Comparison of ENCODE assay signal across 19 cellular contexts in genomic region chr5:149383399-149383798, GRCh38. TPM values are rescaled to one million over a fixed set of nuclear protein-coding genes. Genes with fewer than 3 reads are reported as not detected.
DNase-seq lines count a peak whose midpoint lies in the region; ATAC-seq, FAIRE-seq and TF ChIP-seq lines count a peak whose summit lies in the region.
"Had no signal": no experiment of that assay in that cellular context is flagged by ENCODE, and none has a peak within 500 bp of the region (broad histone marks: within the 10 kb centered on the region; RNA-seq: fewer than 3 reads in every experiment).

No MANE protein-coding gene starts in this region.

- ATAC-seq in natural killer cell treated with Interleukin-12 subunit alpha and Interleukin-12 subunit beta and Interleukin-15 and Interleukin-18, amount 100 ng/mL, for 72 hours: no peak
- ATAC-seq in HG03045 (IDR thresholded peaks at IDR 0.05; ENCODE audit: unreplicated experiment): no peak

- H3K4me1 Mint-ChIP-seq in natural killer cell treated with Interleukin-12 subunit alpha and Interleukin-12 subunit beta and Interleukin-15 and Interleukin-18, amount 100 ng/mL, for 72 hours (ENCODE audit: low read depth in 2 of 2): peaks cover 0 to 3% of the 10 kb centered on the region in 2 donors
- H3K4me1 Mint-ChIP-seq: activated CD4-positive, alpha-beta T cell treated with anti-CD3 and anti-CD28 coated beads, Interleukin-2, amount 10 ng/mL, durations not matched to agents 7 days and 5 days had no signal

- H3K4me1 ChIP-seq in adipocyte (ENCODE audit: control insufficient read depth, insufficient read depth, low read length) (peaks cover 54% of the 10 kb centered on the region), cardiac muscle cell (ENCODE audit: low read depth) (peaks cover 69% of the 10 kb centered on the region), muscle layer of colon (ENCODE audit: insufficient read depth, low read length) (peaks cover 80% of the 10 kb centered on the region), stomach smooth muscle (ENCODE audit: control insufficient read depth, insufficient read depth, low read length) (peaks cover 92% of the 10 kb centered on the region)

- no peak for FAIRE-seq in HTR-8/SVneo (lab: Jason Lieb, UNC)
- FAIRE-seq: endothelial cell of umbilical vein had no signal

- no peaks in the 10 kb centered on the region for H3K36me3 ChIP-seq in adipocyte (ENCODE audit: control insufficient read depth, insufficient read depth, low read length, severe bottlenecking)
- no peaks in the 10 kb centered on the region for H3K36me3 ChIP-seq in cardiac muscle cell
- no peaks in the 10 kb centered on the region for H3K36me3 ChIP-seq in muscle layer of colon (ENCODE audit: insufficient read depth, low read length)
- H3K36me3 ChIP-seq in stomach smooth muscle (ENCODE audit: control insufficient read depth in 2 of 2, insufficient read depth in 2 of 2, low read length in 2 of 2): no peaks in the 10 kb centered on the region
- H3K36me3 ChIP-seq: SJCRH30 had no signal

- H3K27ac ChIP-seq in cardiac muscle cell (peak overlapping the region; percentile 99), muscle layer of colon (ENCODE audit: low read depth, low read length) (peak overlapping the region; percentile 98), stomach smooth muscle (ENCODE audit: low read length) (peak overlapping the region; percentile 99)
- H3K27ac ChIP-seq: SJCRH30 had no signal

- H3K4me3 ChIP-seq in adipocyte (ENCODE audit: low read length) (no peak overlapping the region), cardiac muscle cell (no peak overlapping the region), muscle layer of colon (ENCODE audit: low read depth in 1 of 2, low read length in 2 of 2) (peak overlapping the region; percentile 22 to 71), stomach smooth muscle (ENCODE audit: low read length in 2 of 2) (peak overlapping the region; percentile 75 to 80)
- H3K4me3 ChIP-seq: SJCRH30 had no signal

- DNase-seq in adipocyte (ENCODE audit: low read depth): no peak
- peak in 1 of 2 donors; percentile 82 for DNase-seq in cardiac muscle cell (ENCODE audit: low read depth in 1 of 2, low spot score in 1 of 2)
- no peak for DNase-seq in OCI-M1 (lab: John Stamatoyannopoulos, UW)
- no peak for DNase-seq in natural killer cell treated with Interleukin-12 subunit alpha and Interleukin-12 subunit beta and Interleukin-15 and Interleukin-18, amount 100 ng/mL, for 72 hours (ENCODE audit: low spot score)
- DNase-seq in HTR-8/SVneo (ENCODE audit: insufficient read length, low spot score): no peak
- DNase-seq: activated CD4-positive, alpha-beta T cell treated with anti-CD3 and anti-CD28 coated beads, Interleukin-2, amount 10 ng/mL, durations not matched to agents 7 days and 5 days; activated naive CD8-positive, alpha-beta T cell treated with anti-CD3 and anti-CD28 coated beads for 36 hours; activated T-cell treated with anti-CD3 and anti-CD28 coated beads, Interleukin-2, amount 50 U/mL, for 24 hours; Caco-2; GDM1; NCI-H1092 treated with DMSO at 0.1 percent for 48 hours; NCI-H226; SJCRH30; stimulated activated CD4-positive, alpha-beta T cell treated with anti-CD3 and anti-CD28 coated beads, Interleukin-12 subunit alpha, Interleukin-12 subunit beta, amount 100 ng/mL, for 4 hours had no signal

- peak overlapping the region; percentile 60 for H3K9ac ChIP-seq in adipocyte (ENCODE audit: low read length)
- peak overlapping the region; percentile 92 for H3K9ac ChIP-seq in muscle layer of colon (ENCODE audit: low read length)
- H3K9ac ChIP-seq in stomach smooth muscle (ENCODE audit: low read length in 2 of 2): peak overlapping the region; percentile 95 to 97

- no peak for TF ChIP-seq CTCF in cardiac muscle cell (IDR thresholded peaks at IDR 0.05; ENCODE audit: low read depth, low read length)

- H3K27me3 ChIP-seq in adipocyte (replicated peaks; ENCODE audit: control insufficient read depth, insufficient read depth, low read length) (peaks cover 3% of the 10 kb centered on the region), cardiac muscle cell (no peaks in the 10 kb centered on the region), muscle layer of colon (ENCODE audit: control insufficient read depth in 1 of 2, insufficient read depth in 2 of 2, low read length in 2 of 2) (no peaks in the 10 kb centered on the region), stomach smooth muscle (ENCODE audit: control insufficient read depth in 1 of 2, insufficient read depth in 2 of 2, low read length in 2 of 2) (no peaks in the 10 kb centered on the region)
- H3K27me3 ChIP-seq: SJCRH30 had no signal

- no peaks in the 10 kb centered on the region for H3K9me3 Mint-ChIP-seq in natural killer cell treated with Interleukin-12 subunit alpha and Interleukin-12 subunit beta and Interleukin-15 and Interleukin-18, amount 100 ng/mL, for 72 hours
- H3K9me3 Mint-ChIP-seq: activated naive CD8-positive, alpha-beta T cell treated with anti-CD3 and anti-CD28 coated beads for 36 hours; activated T-cell treated with anti-CD3 and anti-CD28 coated beads, Interleukin-2, amount 50 U/mL, for 24 hours had no signal

- H3K4me3 Mint-ChIP-seq in natural killer cell treated with Interleukin-12 subunit alpha and Interleukin-12 subunit beta and Interleukin-15 and Interleukin-18, amount 100 ng/mL, for 72 hours: no peak overlapping the region
- H3K4me3 Mint-ChIP-seq: activated CD4-positive, alpha-beta T cell treated with anti-CD3 and anti-CD28 coated beads, Interleukin-2, amount 10 ng/mL, durations not matched to agents 7 days and 5 days; activated naive CD8-positive, alpha-beta T cell treated with anti-CD3 and anti-CD28 coated beads for 36 hours; activated T-cell treated with anti-CD3 and anti-CD28 coated beads, Interleukin-2, amount 50 U/mL, for 24 hours had no signal

- no peaks in the 10 kb centered on the region for H3K36me3 Mint-ChIP-seq in natural killer cell treated with Interleukin-12 subunit alpha and Interleukin-12 subunit beta and Interleukin-15 and Interleukin-18, amount 100 ng/mL, for 72 hours
- H3K36me3 Mint-ChIP-seq: activated naive CD8-positive, alpha-beta T cell treated with anti-CD3 and anti-CD28 coated beads for 36 hours had no signal

- H3K9me3 ChIP-seq in adipocyte (ENCODE audit: control insufficient read depth, low read length) (no peaks in the 10 kb centered on the region), cardiac muscle cell (ENCODE audit: low read depth) (no peaks in the 10 kb centered on the region), muscle layer of colon (ENCODE audit: low read length) (no peaks in the 10 kb centered on the region), stomach smooth muscle (ENCODE audit: control insufficient read depth in 2 of 2, low read length in 2 of 2) (no peaks in the 10 kb centered on the region)
- H3K9me3 ChIP-seq: Caco-2, SJCRH30 had no signal

- no peak overlapping the region for H3K27ac Mint-ChIP-seq in natural killer cell treated with Interleukin-12 subunit alpha and Interleukin-12 subunit beta and Interleukin-15 and Interleukin-18, amount 100 ng/mL, for 72 hours
- H3K27ac Mint-ChIP-seq: activated CD4-positive, alpha-beta T cell treated with anti-CD3 and anti-CD28 coated beads, Interleukin-2, amount 10 ng/mL, durations not matched to agents 7 days and 5 days; activated naive CD8-positive, alpha-beta T cell treated with anti-CD3 and anti-CD28 coated beads for 36 hours; activated T-cell treated with anti-CD3 and anti-CD28 coated beads, Interleukin-2, amount 50 U/mL, for 24 hours had no signal

- H3K27me3 Mint-ChIP-seq in natural killer cell treated with Interleukin-12 subunit alpha and Interleukin-12 subunit beta and Interleukin-15 and Interleukin-18, amount 100 ng/mL, for 72 hours: peaks cover 0 to 2% of the 10 kb centered on the region in 2 donors
- H3K27me3 Mint-ChIP-seq: activated CD4-positive, alpha-beta T cell treated with anti-CD3 and anti-CD28 coated beads, Interleukin-2, amount 10 ng/mL, durations not matched to agents 7 days and 5 days had no signal

RNA-seq across cellular contexts. Expression of gene IL17B, which starts 4.3 kb away (rescaled TPM):
- 6.4 and 9.0 TPM in 2 replicates for total RNA-seq in cardiac muscle cell
- 3.9 and 5.8 TPM in 2 replicates for polyA plus RNA-seq in cardiac muscle cell
- total RNA-seq in natural killer cell treated with Interleukin-12 subunit alpha and Interleukin-12 subunit beta and Interleukin-15 and Interleukin-18, amount 100 ng/mL, for 72 hours: not detected
- total RNA-seq: activated CD4-positive, alpha-beta T cell treated with anti-CD3 and anti-CD28 coated beads, Interleukin-2, amount 10 ng/mL, durations not matched to agents 7 days and 5 days; activated naive CD8-positive, alpha-beta T cell treated with anti-CD3 and anti-CD28 coated beads for 36 hours; Caco-2; endothelial cell of umbilical vein; kidney epithelial cell had no signal
- polyA plus RNA-seq: endothelial cell of umbilical vein had no signal

RNA-seq across cellular contexts. Expression of gene PCYOX1L, which starts 25.6 kb away (rescaled TPM):
- total RNA-seq in cardiac muscle cell: 14.4 and 16.1 TPM in 2 replicates
- polyA plus RNA-seq in cardiac muscle cell: 15.3 and 17.6 TPM in 2 replicates
- total RNA-seq in natural killer cell treated with Interleukin-12 subunit alpha and Interleukin-12 subunit beta and Interleukin-15 and Interleukin-18, amount 100 ng/mL, for 72 hours: 10 to 100 TPM; 13.1 to 31.6 TPM

RNA-seq across cellular contexts. Expression of gene GRPEL2, which starts 38.1 kb away (rescaled TPM):
- 4.9 and 5.1 TPM in 2 replicates for total RNA-seq in cardiac muscle cell
- polyA plus RNA-seq in cardiac muscle cell: 4.2 and 6.6 TPM in 2 replicates
- total RNA-seq in natural killer cell treated with Interleukin-12 subunit alpha and Interleukin-12 subunit beta and Interleukin-15 and Interleukin-18, amount 100 ng/mL, for 72 hours: 10 to 100 TPM; 23.6 to 36.8 TPM

Comparison
In these comparisons a context has a peak if more than half of its experiments do, and no peak if none do; other contexts are left out.
1. H3K4me3 ChIP-seq: peak in muscle layer of colon (2 of 2) and stomach smooth muscle (2 of 2); none in adipocyte (single experiment) and cardiac muscle cell (single experiment).
2. Peak in every context shown above with its lines, with median percentiles within 50 percentile points of each other: H3K9ac ChIP-seq and H3K27ac ChIP-seq.